12 cellular contexts compared by ENCODE assay signal in genomic region chr18:6055711-6056110, GRCh38.
DNase-seq lines count a peak whose midpoint lies in the region; ATAC-seq and TF ChIP-seq lines count a peak whose summit lies in the region.
"Had no signal": no experiment of that assay in that cellular context is flagged by ENCODE, and none has a peak within 500 bp of the region (broad histone marks: within the 10 kb centered on the region; RNA-seq: fewer than 3 reads in every experiment).

No MANE protein-coding gene starts in this region.

- H3K36me3 Mint-ChIP-seq in HFFc6 (ENCODE audit: low read depth): no peaks in the 10 kb centered on the region; the same call in 1 of the 2 replicates
- H3K36me3 Mint-ChIP-seq: stimulated activated memory B cell treated with anti-CD40 and anti-IgM and Interleukin-4, amounts not matched to agents 10 μg/mL and 1 μg/mL and 100 μg/mL, for 72 hours had no signal

- intact Hi-C loops in colonic mucosa (cut with DNase I): no loop called here

- no peak overlapping the region for H3K27ac ChIP-seq in colonic mucosa

- TF ChIP-seq CTCF in HFFc6 (IDR thresholded peaks at IDR 0.05) (no peak), colonic mucosa (IDR thresholded peaks at IDR 0.05) (no peak)

- no peak for ATAC-seq in GM21447 (IDR thresholded peaks at IDR 0.05; ENCODE audit: unreplicated experiment)

- peak; percentile 57 for DNase-seq in A172 (ENCODE audit: low spot score)
- DNase-seq in HFFc6: peak; percentile 40
- peak; percentile 57 for DNase-seq in astrocyte of the hippocampus (ENCODE audit: low read depth, low spot score)
- peak; percentile 39 for DNase-seq in hepatic stellate cell (ENCODE audit: low spot score)
- no peak for DNase-seq in colonic mucosa
- DNase-seq in GDM1 (lab: John Stamatoyannopoulos, UW): no peak
- no peak for DNase-seq in germinal center (ENCODE audit: low spot score)
- DNase-seq: activated CD4-positive, alpha-beta T cell treated with anti-CD3 and anti-CD28 coated beads for 4 hours; effector CD4-positive, alpha-beta T cell; NCI-H446 treated with DMSO at 0.1 percent for 48 hours had no signal

- no peaks in the 10 kb centered on the region for H3K4me1 ChIP-seq in colonic mucosa

- H3K4me3 ChIP-seq in colonic mucosa: no peak overlapping the region

- no peaks in the 10 kb centered on the region for H3K36me3 ChIP-seq in colonic mucosa

- H3K4me3 Mint-ChIP-seq in HFFc6: peak overlapping the region; percentile 60
- H3K4me3 Mint-ChIP-seq: stimulated activated memory B cell treated with anti-CD40 and anti-IgM and Interleukin-4, amounts not matched to agents 10 μg/mL and 1 μg/mL and 100 μg/mL, for 72 hours had no signal

- H3K4me1 Mint-ChIP-seq in HFFc6 (ENCODE audit: low read depth): peaks cover 33% of the 10 kb centered on the region; the same call in 1 of the 2 replicates
- H3K4me1 Mint-ChIP-seq: stimulated activated memory B cell treated with anti-CD40 and anti-IgM and Interleukin-4, amounts not matched to agents 10 μg/mL and 1 μg/mL and 100 μg/mL, for 72 hours had no signal

- H3K27ac Mint-ChIP-seq in HFFc6: peak overlapping the region; percentile 80
- H3K27ac Mint-ChIP-seq: stimulated activated memory B cell treated with anti-CD40 and anti-IgM and Interleukin-4, amounts not matched to agents 10 μg/mL and 1 μg/mL and 100 μg/mL, for 72 hours had no signal

- no peaks in the 10 kb centered on the region for H3K27me3 ChIP-seq in colonic mucosa

- no peak overlapping the region for H3K9ac ChIP-seq in colonic mucosa (ENCODE audit: low read depth in 2 of 2, low read length in 2 of 2)

- H3K27me3 Mint-ChIP-seq in HFFc6 (ENCODE audit: insufficient read depth): peaks cover 2% of the 10 kb centered on the region
- H3K27me3 Mint-ChIP-seq: stimulated activated memory B cell treated with anti-CD40 and anti-IgM and Interleukin-4, amounts not matched to agents 10 μg/mL and 1 μg/mL and 100 μg/mL, for 72 hours had no signal

- H3K9me3 Mint-ChIP-seq in HFFc6: peaks cover 5% of the 10 kb centered on the region; the same call in 1 of the 2 replicates
- H3K9me3 Mint-ChIP-seq: stimulated activated memory B cell treated with anti-CD40 and anti-IgM and Interleukin-4, amounts not matched to agents 10 μg/mL and 1 μg/mL and 100 μg/mL, for 72 hours had no signal

- no peaks in the 10 kb centered on the region for H3K9me3 ChIP-seq in colonic mucosa

Comparison
In these comparisons a context has a peak if more than half of its experiments do, and no peak if none do; other contexts are left out.
1. DNase-seq: peak in A172 (single experiment), HFFc6 (single experiment), astrocyte of the hippocampus (single experiment) and hepatic stellate cell (single experiment); none in colonic mucosa (single experiment), GDM1 (single experiment) and germinal center (single experiment).